8 cellular contexts compared by ENCODE assay signal in the genomic region with DNA sequence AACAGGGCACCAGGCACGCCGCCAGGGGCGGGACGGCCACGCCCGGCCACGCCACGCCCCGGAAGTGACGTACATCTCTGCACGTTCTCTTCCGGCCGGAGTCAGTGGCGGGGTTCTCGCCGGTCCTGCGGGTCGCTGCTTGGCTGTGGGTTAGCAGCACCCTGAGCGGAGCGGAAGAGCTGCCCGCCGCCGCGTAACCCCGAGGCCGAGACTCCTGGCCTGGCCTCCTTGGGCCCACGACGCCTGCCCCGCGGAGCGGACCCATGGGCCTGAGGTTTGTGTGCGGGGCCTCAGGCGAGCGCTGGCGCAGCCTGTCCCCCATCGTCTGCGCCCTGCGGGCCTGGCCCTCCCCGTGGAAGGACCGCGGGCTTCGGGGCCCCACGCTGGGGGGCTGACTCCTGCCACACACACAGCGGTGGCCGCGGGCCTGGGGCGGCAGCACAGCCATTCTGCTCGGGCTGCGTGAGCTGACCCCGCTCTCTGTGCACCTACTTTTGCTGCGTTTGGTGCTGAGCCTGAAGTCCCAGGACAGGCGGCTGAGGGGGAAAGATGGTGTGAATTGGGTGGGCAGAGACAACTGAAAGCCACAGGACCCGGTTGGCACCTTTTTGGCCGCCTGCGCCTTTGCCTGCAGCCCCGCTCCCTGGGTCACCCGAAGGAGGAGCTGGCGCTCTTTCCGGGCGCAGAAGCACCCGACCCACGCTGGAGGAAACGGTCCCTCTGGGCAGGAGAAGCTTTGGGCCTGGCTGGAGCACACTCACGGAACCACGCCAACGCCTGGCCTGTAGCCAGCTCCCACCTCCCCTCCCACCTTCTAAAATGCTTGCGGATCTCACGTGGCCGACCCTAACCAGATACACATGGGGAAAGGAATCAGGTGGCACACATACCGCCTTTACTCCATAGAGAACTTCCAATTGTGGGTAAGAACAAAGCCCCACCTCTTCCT. TPM values are rescaled to one million over a fixed set of nuclear protein-coding genes. Genes with fewer than 3 reads are reported as not detected.
A peak's percentile ranks its signal among the peaks of the same experiment; 100 is the strongest.
DNase-seq lines count a peak whose midpoint lies in the region; ATAC-seq and TF ChIP-seq lines count a peak whose summit lies in the region.

No MANE protein-coding gene starts in this region.

- peaks cover 36% of the 10 kb centered on the region for H3K79me2 ChIP-seq in HCT116 (ENCODE audit: insufficient read depth, low read length)

- peaks cover 24 to 45% of the 10 kb centered on the region in 2 experiments for H3K4me1 ChIP-seq in HCT116 (ENCODE audit: control insufficient read depth in 1 of 2, insufficient read depth in 2 of 2, low read length in 2 of 2)

- H3K36me3 ChIP-seq in HCT116 (ENCODE audit: control insufficient read depth in 1 of 2, insufficient read depth in 2 of 2, low read length in 2 of 2) (peaks cover 8 to 46% of the 10 kb centered on the region in 2 experiments; a peak in 2 of 4 replicates), SK-N-MC (ENCODE audit: insufficient read depth, low read length) (peaks cover 30% of the 10 kb centered on the region)

- peak overlapping the region; percentile 74 for H3K4me2 ChIP-seq in HCT116 (ENCODE audit: low read length)

- no peak overlapping the region for H2AFZ ChIP-seq in HCT116 (ENCODE audit: low read depth, low read length, poor library complexity, severe bottlenecking)

- peak; percentile 94 for DNase-seq in ELF-1 (ENCODE audit: low read depth, low spot score)
- peak; percentile 77 for DNase-seq in HCT116 (ENCODE audit: low read depth, low spot score)
- DNase-seq in NCI-H1048 (lab: John Stamatoyannopoulos, UW): peak; percentile 89
- peak; percentile 22 for DNase-seq in SK-N-MC (ENCODE audit: low read depth, low spot score)
- peak; percentile 95 for DNase-seq in activated naive CD4-positive, alpha-beta T cell treated with anti-CD3 and anti-CD28 coated beads, Interleukin-2, amount 50 U/mL, for 16 hours
- DNase-seq in glomerular visceral epithelial cell (ENCODE audit: extremely low spot score): peak; percentile 94
- peak; percentile 72 for DNase-seq in occipital lobe (lab: John Stamatoyannopoulos, UW)
- DNase-seq in superior temporal gyrus (ENCODE audit: extremely low spot score): peak; percentile 87

- H4K20me1 ChIP-seq in HCT116 (ENCODE audit: insufficient read depth): peaks cover 5% of the 10 kb centered on the region; the same call in 1 of the 2 replicates

- POLR2A ChIA-PET in HCT116 (lab: Charles Lee): interaction anchor here (0.6 to 1.2 kb wide), 3 partner anchors 9 to 174 kb away, joined by 3 read pairs; no protein-coding TSS in a partner anchor

- H3K9me3 ChIP-seq in HCT116 (ENCODE audit: control insufficient read depth in 1 of 2, insufficient read depth in 1 of 2, low read depth in 1 of 2, low read length in 2 of 2) (no peaks in the 10 kb centered on the region), SK-N-MC (ENCODE audit: low read depth, low read length) (no peaks in the 10 kb centered on the region)

- ATAC-seq in HCT116: peak; percentile 49

- CTCF ChIA-PET in HCT116 (lab: Charles Lee): interaction anchor here (1.0 to 1.6 kb wide), 3 partner anchors 14 to 715 kb away, joined by 3 to 5 read pairs (median 3); no protein-coding TSS in a partner anchor

- H3K27me3 ChIP-seq in HCT116 (ENCODE audit: insufficient read depth, low read length): no peaks in the 10 kb centered on the region

- TSS peak; percentile 69 for BruUV-seq in HCT116 (replicated peaks; lab: Mats Ljungman, UMichigan)

- no peak for TF ChIP-seq CTCF in HCT116 (IDR thresholded peaks at IDR 0.05 in 2 of 3, conservative IDR thresholded peaks at IDR 0.05 in 1 of 3; ENCODE audit: borderline replicate concordance in 1 of 3, insufficient read depth in 1 of 3, low read depth in 2 of 3, low read length in 2 of 3)

- intact Hi-C loops in HCT116 (cut with micrococcal nuclease): loop anchor here (2.0 kb wide), 1 partner anchor 170 kb away; no protein-coding TSS in a partner anchor

- peak; percentile 91 for TF ChIP-seq POLR2A in HCT116 (IDR thresholded peaks at IDR 0.05; ENCODE audit: borderline replicate concordance, extremely low read depth, insufficient read depth, insufficient read length)

- H3K9me2 ChIP-seq in HCT116 (ENCODE audit: insufficient read depth): no peaks in the 10 kb centered on the region

- H3K27ac ChIP-seq in HCT116 (ENCODE audit: low read depth, low read length): peak overlapping the region; percentile 96
- H3K27ac ChIP-seq in SK-N-MC: peak overlapping the region; percentile 50; the same call in 1 of the 2 replicates

- H3K4me3 ChIP-seq in HCT116 (replicated peaks in 1 of 2; ENCODE audit: low read depth in 1 of 2, low read length in 2 of 2): peak overlapping the region; percentile 95 to 98
- H3K4me3 ChIP-seq in SK-N-MC: peak overlapping the region; percentile 96

- peak overlapping the region; percentile 99 for H3K9ac ChIP-seq in HCT116 (ENCODE audit: low read length)
- H3K9ac ChIP-seq in SK-N-MC (ENCODE audit: insufficient read length): peak overlapping the region; percentile 93

- RAD21 ChIA-PET in HCT116 (lab: Charles Lee; ENCODE audit: low non-redundant PET in 1 of 2, low total read pairs in 2 of 2, uncharacterized antibody in 2 of 2, unreplicated experiment in 2 of 2): interaction anchor here in 1 of 2 experiments (1.0 to 2.1 kb wide), 2 partner anchors 171 to 172 kb away, joined by 3 to 5 read pairs; no protein-coding TSS in a partner anchor

- TF ChIP-seq RAD21 in HCT116 (IDR thresholded peaks at IDR 0.05; ENCODE audit: low read depth): no peak

TF ChIP-seq in HCT116, 20 proteins besides CTCF, POLR2A, EP300 and RAD21:
- TF ChIP-seq, protein P1, sequence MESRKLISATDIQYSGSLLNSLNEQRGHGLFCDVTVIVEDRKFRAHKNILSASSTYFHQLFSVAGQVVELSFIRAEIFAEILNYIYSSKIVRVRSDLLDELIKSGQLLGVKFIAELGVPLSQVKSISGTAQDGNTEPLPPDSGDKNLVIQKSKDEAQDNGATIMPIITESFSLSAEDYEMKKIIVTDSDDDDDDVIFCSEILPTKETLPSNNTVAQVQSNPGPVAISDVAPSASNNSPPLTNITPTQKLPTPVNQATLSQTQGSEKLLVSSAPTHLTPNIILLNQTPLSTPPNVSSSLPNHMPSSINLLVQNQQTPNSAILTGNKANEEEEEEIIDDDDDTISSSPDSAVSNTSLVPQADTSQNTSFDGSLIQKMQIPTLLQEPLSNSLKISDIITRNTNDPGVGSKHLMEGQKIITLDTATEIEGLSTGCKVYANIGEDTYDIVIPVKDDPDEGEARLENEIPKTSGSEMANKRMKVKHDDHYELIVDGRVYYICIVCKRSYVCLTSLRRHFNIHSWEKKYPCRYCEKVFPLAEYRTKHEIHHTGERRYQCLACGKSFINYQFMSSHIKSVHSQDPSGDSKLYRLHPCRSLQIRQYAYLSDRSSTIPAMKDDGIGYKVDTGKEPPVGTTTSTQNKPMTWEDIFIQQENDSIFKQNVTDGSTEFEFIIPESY (IDR thresholded peaks at IDR 0.05; ENCODE audit: extremely low read depth, insufficient replicate concordance, low read length): peak; percentile 34
- TF ChIP-seq ZFX (IDR thresholded peaks at IDR 0.05): peak; percentile 91
- TF ChIP-seq, protein P2, sequence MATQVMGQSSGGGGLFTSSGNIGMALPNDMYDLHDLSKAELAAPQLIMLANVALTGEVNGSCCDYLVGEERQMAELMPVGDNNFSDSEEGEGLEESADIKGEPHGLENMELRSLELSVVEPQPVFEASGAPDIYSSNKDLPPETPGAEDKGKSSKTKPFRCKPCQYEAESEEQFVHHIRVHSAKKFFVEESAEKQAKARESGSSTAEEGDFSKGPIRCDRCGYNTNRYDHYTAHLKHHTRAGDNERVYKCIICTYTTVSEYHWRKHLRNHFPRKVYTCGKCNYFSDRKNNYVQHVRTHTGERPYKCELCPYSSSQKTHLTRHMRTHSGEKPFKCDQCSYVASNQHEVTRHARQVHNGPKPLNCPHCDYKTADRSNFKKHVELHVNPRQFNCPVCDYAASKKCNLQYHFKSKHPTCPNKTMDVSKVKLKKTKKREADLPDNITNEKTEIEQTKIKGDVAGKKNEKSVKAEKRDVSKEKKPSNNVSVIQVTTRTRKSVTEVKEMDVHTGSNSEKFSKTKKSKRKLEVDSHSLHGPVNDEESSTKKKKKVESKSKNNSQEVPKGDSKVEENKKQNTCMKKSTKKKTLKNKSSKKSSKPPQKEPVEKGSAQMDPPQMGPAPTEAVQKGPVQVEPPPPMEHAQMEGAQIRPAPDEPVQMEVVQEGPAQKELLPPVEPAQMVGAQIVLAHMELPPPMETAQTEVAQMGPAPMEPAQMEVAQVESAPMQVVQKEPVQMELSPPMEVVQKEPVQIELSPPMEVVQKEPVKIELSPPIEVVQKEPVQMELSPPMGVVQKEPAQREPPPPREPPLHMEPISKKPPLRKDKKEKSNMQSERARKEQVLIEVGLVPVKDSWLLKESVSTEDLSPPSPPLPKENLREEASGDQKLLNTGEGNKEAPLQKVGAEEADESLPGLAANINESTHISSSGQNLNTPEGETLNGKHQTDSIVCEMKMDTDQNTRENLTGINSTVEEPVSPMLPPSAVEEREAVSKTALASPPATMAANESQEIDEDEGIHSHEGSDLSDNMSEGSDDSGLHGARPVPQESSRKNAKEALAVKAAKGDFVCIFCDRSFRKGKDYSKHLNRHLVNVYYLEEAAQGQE (IDR thresholded peaks at IDR 0.05; ENCODE audit: low read depth): no peak
- TF ChIP-seq POLR2AphosphoS5 (IDR thresholded peaks at IDR 0.05; ENCODE audit: low read depth, low read length): peak; percentile 97

RNA-seq across cellular contexts. Expression of a gene that starts 28.1 kb away (rescaled TPM):
- total RNA-seq in HCT116 (2021; ENCODE audit: unreplicated experiment) (67.3 TPM), occipital lobe (5.6 TPM)
- polyA plus RNA-seq in HCT116 (2012): 39.1 and 51.6 TPM in 2 replicates

RNA-seq across cellular contexts. Expression of a gene that starts 28.3 kb away (rescaled TPM):
- total RNA-seq in HCT116 (2021; ENCODE audit: unreplicated experiment) (4.2 TPM), occipital lobe (53.8 TPM)
- 1.3 and 2.2 TPM in 2 replicates for polyA plus RNA-seq in HCT116 (2012)

Comparison
In these comparisons a context has a peak if more than half of its experiments do, and no peak if none do; other contexts are left out.
1. Peak in every context shown above with its lines: DNase-seq, ATAC-seq, H3K4me3 ChIP-seq and H3K27ac ChIP-seq.
2. DNase-seq: peak in every context shown above with its lines; median percentile 95 in activated naive CD4-positive, alpha-beta T cell treated with anti-CD3 and anti-CD28 coated beads, Interleukin-2, amount 50 U/mL, for 16 hours; 94 in ELF-1; 94 in glomerular visceral epithelial cell; 89 in NCI-H1048; 87 in superior temporal gyrus; 77 in HCT116; 72 in occipital lobe; 22 in SK-N-MC.
3. RNA of a gene that starts 28.1 kb away (total RNA-seq): 67.3 TPM in HCT116 (single experiment); 5.6 TPM in occipital lobe (single experiment); every median in the first group is over 10 times any median in the second.
4. RNA of a gene that starts 28.3 kb away (total RNA-seq): 53.8 TPM in occipital lobe (single experiment); 4.2 TPM in HCT116 (single experiment); every median in the first group is over 10 times any median in the second.